ENCODE assay signal across 28 cellular contexts in the genomic region with DNA sequence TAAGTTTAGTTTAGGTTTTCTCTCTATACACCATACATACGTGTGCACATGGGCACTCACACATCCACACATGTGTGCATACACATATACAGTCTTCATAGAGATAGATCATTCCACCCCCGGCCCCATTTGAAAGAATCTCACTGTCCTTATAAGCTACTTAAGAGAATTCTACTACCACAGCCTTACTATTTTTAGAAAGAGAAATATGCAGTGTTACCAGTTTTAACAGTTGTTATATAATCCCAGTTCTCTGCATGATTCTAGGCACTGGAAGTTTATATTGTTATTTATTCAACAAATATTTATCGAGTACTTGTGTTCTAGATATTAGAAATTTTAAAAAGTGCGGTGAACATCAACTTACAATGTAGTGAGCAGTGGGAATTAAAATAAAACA.
"Had no signal": no experiment of that assay in that cellular context is flagged by ENCODE, and none has a peak within 500 bp of the region (broad histone marks: within the 10 kb centered on the region; RNA-seq: fewer than 3 reads in every experiment).

No MANE protein-coding gene starts in this region.

- H3K9me3 ChIP-seq: Peyer's patch had no signal

- H3K27ac Mint-ChIP-seq: activated CD8-positive, alpha-beta T cell treated with anti-CD3 and anti-CD28 coated beads for 36 hours; activated naive CD8-positive, alpha-beta T cell treated with anti-CD3 and anti-CD28 coated beads for 36 hours; activated T-cell treated with anti-CD3 and anti-CD28 coated beads, Interleukin-2, amount 50 U/mL, for 72 hours; activated T-helper 17 cell treated with anti-CD3 and anti-CD28 coated beads, Interleukin-2, amount 50 U/mL, for 72 hours had no signal

- H3K4me3 ChIP-seq: Peyer's patch had no signal

- H3K4me3 Mint-ChIP-seq: activated CD8-positive, alpha-beta T cell treated with anti-CD3 and anti-CD28 coated beads for 36 hours; activated naive CD8-positive, alpha-beta T cell treated with anti-CD3 and anti-CD28 coated beads for 36 hours; activated T-cell treated with anti-CD3 and anti-CD28 coated beads, Interleukin-2, amount 50 U/mL, for 72 hours; activated T-helper 17 cell treated with anti-CD3 and anti-CD28 coated beads, Interleukin-2, amount 50 U/mL, for 72 hours had no signal

- H3K27ac ChIP-seq: Peyer's patch, WERI-Rb-1 had no signal

- H3K9me3 Mint-ChIP-seq: activated CD8-positive, alpha-beta T cell treated with anti-CD3 and anti-CD28 coated beads for 36 hours; activated naive CD8-positive, alpha-beta T cell treated with anti-CD3 and anti-CD28 coated beads for 36 hours; activated T-cell treated with anti-CD3 and anti-CD28 coated beads, Interleukin-2, amount 50 U/mL, for 72 hours; activated T-helper 17 cell treated with anti-CD3 and anti-CD28 coated beads, Interleukin-2, amount 50 U/mL, for 72 hours had no signal

- H3K27me3 ChIP-seq: Peyer's patch had no signal

- H3K27me3 Mint-ChIP-seq: activated CD8-positive, alpha-beta T cell treated with anti-CD3 and anti-CD28 coated beads for 36 hours; activated naive CD8-positive, alpha-beta T cell treated with anti-CD3 and anti-CD28 coated beads for 36 hours; activated T-helper 17 cell treated with anti-CD3 and anti-CD28 coated beads, Interleukin-2, amount 50 U/mL, for 72 hours had no signal

- DNase-seq: activated CD4-positive, alpha-beta T cell treated with anti-CD3 and anti-CD28 coated beads for 1 hour; activated CD4-positive, alpha-beta T cell treated with anti-CD3 and anti-CD28 coated beads for 48 hours; activated CD4-positive, CD25-positive, alpha-beta regulatory T cell; activated CD8-positive, alpha-beta T cell treated with anti-CD3 and anti-CD28 coated beads for 36 hours; activated effector memory CD4-positive, alpha-beta T cell treated with anti-CD3 and anti-CD28 coated beads, Interleukin-2, amount 50 U/mL, for 16 hours; activated naive CD4-positive, alpha-beta T cell; activated naive CD4-positive, alpha-beta T cell treated with anti-CD3 and anti-CD28 coated beads, Interleukin-2, amount 50 U/mL, for 16 hours; activated naive CD8-positive, alpha-beta T cell treated with anti-CD3 and anti-CD28 coated beads for 36 hours; activated T-cell treated with anti-CD3 and anti-CD28 coated beads, Interleukin-2, amount 50 U/mL, for 1 hour; activated T-cell treated with anti-CD3 and anti-CD28 coated beads, Interleukin-2, amount 50 U/mL, for 72 hours; amniotic stem cell; aorta; caudate nucleus; KG1; MM.1S; MV-4-11; NCI-H1092; NCI-H1436 treated with DMSO at 0.1 percent for 48 hours; NCI-H1694 treated with DMSO at 0.1 percent for 48 hours; NCI-H2029; NCI-H345; NCI-H524 treated with DMSO at 0.1 percent for 48 hours; PC-3; Peyer's patch; RPMI8226; T1000; WERI-Rb-1 had no signal

- ATAC-seq: activated CD8-positive, alpha-beta T cell treated with anti-CD3 and anti-CD28 coated beads for 36 hours; activated T-cell treated with anti-CD3 and anti-CD28 coated beads, Interleukin-2, amount 50 U/mL, for 72 hours; activated T-helper 17 cell treated with anti-CD3 and anti-CD28 coated beads, Interleukin-2, amount 50 U/mL, for 72 hours; PC-3 had no signal

- H3K4me1 Mint-ChIP-seq: activated naive CD8-positive, alpha-beta T cell treated with anti-CD3 and anti-CD28 coated beads for 36 hours; activated T-helper 17 cell treated with anti-CD3 and anti-CD28 coated beads, Interleukin-2, amount 50 U/mL, for 72 hours had no signal
